ENCODE assay signal across 2 cellular contexts in the genomic region with DNA sequence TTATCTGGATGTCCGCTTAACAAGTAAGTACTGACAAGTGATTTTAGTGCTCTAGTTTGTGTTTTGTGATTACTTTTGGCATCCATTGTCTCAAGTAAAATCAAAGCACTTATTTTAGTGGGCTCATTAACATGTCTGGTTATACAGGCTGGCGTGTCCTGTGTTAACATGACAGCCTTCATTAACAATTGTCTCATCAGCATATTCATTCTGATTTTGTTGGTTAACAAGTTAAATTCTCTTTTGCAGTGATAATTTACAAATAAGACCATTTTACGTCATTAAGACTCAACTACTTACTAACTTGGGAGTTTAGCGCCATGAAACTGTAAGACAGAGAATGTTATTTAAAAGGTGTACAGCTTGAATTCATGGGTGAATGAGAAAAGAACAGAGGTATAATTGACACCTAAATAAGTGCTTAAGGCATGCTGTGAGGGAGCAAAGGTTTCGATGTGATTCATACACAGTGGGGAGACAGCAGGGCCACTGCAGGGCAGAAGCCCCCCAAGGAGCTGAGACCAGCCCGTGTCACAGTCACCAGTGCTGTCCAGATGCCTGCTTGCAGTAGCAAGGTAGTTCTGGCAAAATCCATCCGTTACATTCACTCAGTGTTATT.
TF ChIP-seq lines count a peak whose summit lies in the region.

No MANE protein-coding gene starts in this region.

TF ChIP-seq in IMR-90, 13 proteins besides CTCF, POLR2A, EP300 and RAD21:
- TF ChIP-seq FOS (IDR thresholded peaks at IDR 0.05; ENCODE audit: low read depth, low read length): no peak
- peak; percentile 54 for TF ChIP-seq MAFK (IDR thresholded peaks at IDR 0.05; ENCODE audit: low read depth, low read length)

TF ChIP-seq in K562, 482 proteins besides CTCF, POLR2A, EP300 and RAD21:
- peak; percentile 87 for TF ChIP-seq ZNF316 (IDR thresholded peaks at IDR 0.05)
- TF ChIP-seq, protein P1, sequence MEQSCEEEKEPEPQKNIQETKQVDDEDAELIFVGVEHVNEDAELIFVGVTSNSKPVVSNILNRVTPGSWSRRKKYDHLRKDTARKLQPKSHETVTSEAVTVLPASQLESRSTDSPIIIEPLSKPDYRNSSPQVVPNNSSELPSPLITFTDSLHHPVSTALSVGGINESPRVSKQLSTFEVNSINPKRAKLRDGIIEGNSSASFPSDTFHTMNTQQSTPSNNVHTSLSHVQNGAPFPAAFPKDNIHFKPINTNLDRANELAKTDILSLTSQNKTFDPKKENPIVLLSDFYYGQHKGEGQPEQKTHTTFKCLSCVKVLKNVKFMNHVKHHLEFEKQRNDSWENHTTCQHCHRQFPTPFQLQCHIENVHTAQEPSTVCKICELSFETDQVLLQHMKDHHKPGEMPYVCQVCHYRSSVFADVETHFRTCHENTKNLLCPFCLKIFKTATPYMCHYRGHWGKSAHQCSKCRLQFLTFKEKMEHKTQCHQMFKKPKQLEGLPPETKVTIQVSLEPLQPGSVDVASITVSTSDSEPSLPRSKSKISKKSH (CRISPR knock-in tag; IDR thresholded peaks at IDR 0.05): no peak
- peak; percentile 51; the same call in 1 of the 2 replicates for TF ChIP-seq MAFG (tag; conservative IDR thresholded peaks at IDR 0.05)
- peak; percentile 65 for TF ChIP-seq C11orf30 (IDR thresholded peaks at IDR 0.05; ENCODE audit: low read depth)
